ENCODE assay signal across 12 cellular contexts in the genomic region with DNA sequence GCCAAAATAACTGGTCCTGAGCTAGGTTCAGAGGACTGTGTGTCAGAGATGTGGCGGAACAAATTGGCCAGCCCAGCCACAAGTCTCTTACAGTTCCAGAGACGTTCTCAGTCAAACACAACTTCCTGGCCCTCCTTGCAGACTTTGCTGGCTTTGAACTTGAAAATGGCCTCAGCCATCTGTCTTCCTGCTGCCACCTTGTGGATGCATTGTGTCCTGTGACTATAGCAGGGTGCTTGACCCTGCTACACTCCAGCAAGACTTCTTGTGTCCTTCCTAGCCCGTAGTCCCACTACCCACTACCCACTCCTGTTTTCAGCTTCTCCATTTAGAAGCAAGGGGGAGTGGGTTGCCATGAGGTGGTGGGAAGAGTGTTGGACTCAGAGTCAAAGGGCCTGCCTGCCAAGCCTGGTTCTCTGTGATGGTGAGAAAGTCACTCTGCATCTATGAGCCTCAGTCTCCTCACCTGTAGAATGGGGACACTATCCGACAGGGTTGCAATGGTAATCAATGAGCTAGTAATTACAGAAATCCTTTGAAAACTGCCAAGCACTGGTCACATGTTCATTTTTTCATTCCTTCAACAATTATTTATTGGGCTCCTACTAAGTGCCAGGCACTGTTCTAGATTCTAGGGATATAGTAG.
A peak's percentile ranks its signal among the peaks of the same experiment; 100 is the strongest.
DNase-seq lines count a peak whose midpoint lies in the region; ATAC-seq and TF ChIP-seq lines count a peak whose summit lies in the region.
"Had no signal": no experiment of that assay in that cellular context is flagged by ENCODE, and none has a peak within 500 bp of the region (broad histone marks: within the 10 kb centered on the region; RNA-seq: fewer than 3 reads in every experiment).

No MANE protein-coding gene starts in this region.

- H3K56ac ChIP-seq in mesendoderm (ENCODE audit: low read length), result no peak overlapping the region

- H2AK5ac ChIP-seq in mesendoderm (ENCODE audit: low read length), result no peak overlapping the region

- POLR2A ChIA-PET in CD8-positive, alpha-beta T cell (lab: Charles Lee), result no interaction called here

- H2BK15ac ChIP-seq in mesendoderm (replicated peaks; ENCODE audit: low read depth), result no peak overlapping the region

- H3K9me3 Mint-ChIP-seq in CD8-positive, alpha-beta T cell, result peaks cover 19% of the 10 kb centered on the region
- H3K9me3 Mint-ChIP-seq in osteocyte (ENCODE audit: unreplicated experiment), result peaks cover 15% of the 10 kb centered on the region

- H3K9me3 ChIP-seq in WERI-Rb-1 (ENCODE audit: severe bottlenecking), result no peaks in the 10 kb centered on the region
- H3K9me3 ChIP-seq in CD8-positive, alpha-beta T cell (ENCODE audit: low read length), result no peaks in the 10 kb centered on the region

- H3K36me3 Mint-ChIP-seq in CD8-positive, alpha-beta T cell, result no peaks in the 10 kb centered on the region
- H3K36me3 Mint-ChIP-seq in osteocyte (ENCODE audit: unreplicated experiment), result no peaks in the 10 kb centered on the region
- H3K36me3 Mint-ChIP-seq: CD14-positive monocyte, IgD-negative memory B cell had no signal

- no peak overlapping the region for H3K23ac ChIP-seq in mesendoderm (ENCODE audit: low read length)

- H3K4me3 ChIP-seq in HL-60 (replicated peaks; ENCODE audit: insufficient read depth, low read length), result no peak overlapping the region
- H3K4me3 ChIP-seq in WERI-Rb-1 (ENCODE audit: low read depth, low read length), result no peak overlapping the region
- no peak overlapping the region for H3K4me3 ChIP-seq in mesendoderm (ENCODE audit: low read length)
- no peak overlapping the region for H3K4me3 ChIP-seq in CD8-positive, alpha-beta T cell (ENCODE audit: low read depth, low read length)

- no peak overlapping the region for H3K4me3 Mint-ChIP-seq in CD8-positive, alpha-beta T cell
- no peak overlapping the region for H3K4me3 Mint-ChIP-seq in osteocyte (ENCODE audit: unreplicated experiment)
- H3K4me3 Mint-ChIP-seq: activated naive CD8-positive, alpha-beta T cell; IgD-negative memory B cell had no signal

- no CpG with 5 or more reads among the region's 4 CpGs for WGBS in mesendoderm (ENCODE audit: extremely low coverage, insufficient coverage, low lambda C conversion rate)

- DNase-seq in NCI-H2171 treated with DMSO at 0.1 percent for 48 hours (lab: John Stamatoyannopoulos, UW), result peak; percentile 18
- DNase-seq in NCI-H2171 (lab: John Stamatoyannopoulos, UW), result no peak
- peak in 1 of 2 experiments; percentile 12 for DNase-seq in HL-60 (ENCODE audit: low read depth in 1 of 2, low spot score in 1 of 2)
- peak; percentile 67 for DNase-seq in WERI-Rb-1
- peak; percentile 80 for DNase-seq in mesendoderm
- no peak for DNase-seq in ureter (ENCODE audit: low spot score)
- DNase-seq in CD8-positive, alpha-beta T cell, result no peak
- DNase-seq in osteocyte (ENCODE audit: extremely low spot score, unreplicated experiment), result no peak
- DNase-seq: left cardiac atrium had no signal

- no peak overlapping the region for H3K4ac ChIP-seq in mesendoderm (ENCODE audit: low read depth, low read length)

- H3K4me2 ChIP-seq in mesendoderm (ENCODE audit: low read length), result no peak overlapping the region

- H3K27ac Mint-ChIP-seq in CD8-positive, alpha-beta T cell, result no peak overlapping the region
- H3K27ac Mint-ChIP-seq in osteocyte (ENCODE audit: unreplicated experiment), result no peak overlapping the region
- H3K27ac Mint-ChIP-seq: activated naive CD8-positive, alpha-beta T cell; CD14-positive monocyte; IgD-negative memory B cell had no signal

- TF ChIP-seq CTCF in HL-60 (IDR thresholded peaks at IDR 0.05; ENCODE audit: insufficient read depth, low read length) (peak; percentile 18), WERI-Rb-1 (IDR thresholded peaks at IDR 0.05; ENCODE audit: low read depth, low read length) (peak; percentile 87), osteocyte (IDR thresholded peaks at IDR 0.05) (no peak)
- no peak for TF ChIP-seq CTCF in CD8-positive, alpha-beta T cell (IDR thresholded peaks at IDR 0.05)

- H3K36me3 ChIP-seq in WERI-Rb-1, result no peaks in the 10 kb centered on the region
- no peaks in the 10 kb centered on the region for H3K36me3 ChIP-seq in mesendoderm (ENCODE audit: control insufficient read depth, insufficient read depth, low read length)
- no peaks in the 10 kb centered on the region for H3K36me3 ChIP-seq in CD8-positive, alpha-beta T cell (ENCODE audit: insufficient read depth, low read length)

- intact Hi-C loops in CD8-positive, alpha-beta T cell (cut with DNase I, micrococcal nuclease), result no loop called here

- H3K9ac ChIP-seq in mesendoderm (ENCODE audit: low read length), result no peak overlapping the region

- no peaks in the 10 kb centered on the region for H3K4me1 Mint-ChIP-seq in CD8-positive, alpha-beta T cell (ENCODE audit: low read depth)
- H3K4me1 Mint-ChIP-seq in osteocyte (ENCODE audit: unreplicated experiment), result no peaks in the 10 kb centered on the region
- H3K4me1 Mint-ChIP-seq: CD14-positive monocyte had no signal

- no peaks in the 10 kb centered on the region for H3K4me1 ChIP-seq in mesendoderm (ENCODE audit: control insufficient read depth, low read depth, low read length)
- H3K4me1 ChIP-seq in CD8-positive, alpha-beta T cell (ENCODE audit: insufficient read depth, low read length), result no peaks in the 10 kb centered on the region

- H4K8ac ChIP-seq in mesendoderm (ENCODE audit: low read depth, low read length), result no peak overlapping the region

- no peak overlapping the region for H4K5ac ChIP-seq in mesendoderm (ENCODE audit: low read length)

- CTCF ChIA-PET in CD8-positive, alpha-beta T cell (lab: Charles Lee), result no interaction called here

- no peak overlapping the region for H3K18ac ChIP-seq in mesendoderm (ENCODE audit: low read length)

- H3K79me1 ChIP-seq in mesendoderm (ENCODE audit: low read length), result no peaks in the 10 kb centered on the region

- ATAC-seq in CD8-positive, alpha-beta T cell, result no peak
- ATAC-seq: left cardiac atrium had no signal

- peaks cover 18% of the 10 kb centered on the region for H3K27me3 Mint-ChIP-seq in CD8-positive, alpha-beta T cell (ENCODE audit: low read depth)
- no peaks in the 10 kb centered on the region for H3K27me3 Mint-ChIP-seq in osteocyte (ENCODE audit: unreplicated experiment)

- no peak overlapping the region for H2BK5ac ChIP-seq in mesendoderm (ENCODE audit: low read length)

- H2BK120ac ChIP-seq in mesendoderm (ENCODE audit: low read depth, low read length), result no peak overlapping the region

- no peaks in the 10 kb centered on the region for H3K79me2 ChIP-seq in mesendoderm (ENCODE audit: control insufficient read depth, insufficient read depth, low read length)

- H3K27me3 ChIP-seq in HL-60 (ENCODE audit: insufficient read depth, poor library complexity, severe bottlenecking) (no peaks in the 10 kb centered on the region), WERI-Rb-1 (ENCODE audit: insufficient read depth, low read depth, severe bottlenecking) (no peaks in the 10 kb centered on the region), mesendoderm (ENCODE audit: insufficient read depth, low read length, poor library complexity) (no peaks in the 10 kb centered on the region)
- no peaks in the 10 kb centered on the region for H3K27me3 ChIP-seq in CD8-positive, alpha-beta T cell (ENCODE audit: insufficient read depth, low read length)

- no peak overlapping the region for H3K27ac ChIP-seq in HL-60 (replicated peaks)
- H3K27ac ChIP-seq in WERI-Rb-1, result no peak overlapping the region
- H3K27ac ChIP-seq in mesendoderm (ENCODE audit: low read depth, low read length), result no peak overlapping the region
- H3K27ac ChIP-seq in CD8-positive, alpha-beta T cell (ENCODE audit: low read depth, low read length), result no peak overlapping the region

Comparison
In these comparisons a context has a peak if more than half of its experiments do, and no peak if none do; other contexts are left out.
1. DNase-seq: peak in NCI-H2171 treated with DMSO at 0.1 percent for 48 hours (single experiment), WERI-Rb-1 (single experiment) and mesendoderm (single experiment); none in NCI-H2171 (single experiment), ureter (single experiment), CD8-positive, alpha-beta T cell (0 of 7) and osteocyte (single experiment).
2. CTCF ChIP-seq: peak in HL-60 (single experiment) and WERI-Rb-1 (single experiment); none in CD8-positive, alpha-beta T cell (single experiment) and osteocyte (single experiment).